Comparison of ENCODE assay signal across 26 cellular contexts in genomic region chr1:204894031-204894430, GRCh38.
DNase-seq lines count a peak whose midpoint lies in the region; ATAC-seq and TF ChIP-seq lines count a peak whose summit lies in the region.
"Had no signal": no experiment of that assay in that cellular context is flagged by ENCODE, and none has a peak within 500 bp of the region (broad histone marks: within the 10 kb centered on the region; RNA-seq: fewer than 3 reads in every experiment).

No MANE protein-coding gene starts in this region.

- DNase-seq in AG09319 (ENCODE audit: extremely low read depth, low read depth) = peak; percentile 30
- peak; percentile 66 for DNase-seq in EH (ENCODE audit: low read depth)
- peak; percentile 36 for DNase-seq in NCI-H69 (lab: John Stamatoyannopoulos, UW)
- DNase-seq in fibroblast of peridontal ligament (ENCODE audit: extremely low read depth) = peak; percentile 82
- no peak for DNase-seq in stimulated activated CD4-positive, alpha-beta T cell treated with anti-CD3 and anti-CD28 coated beads, Interleukin-15, amount 100 ng/mL, for 24 hours
- no peak for DNase-seq in stimulated activated CD8-positive, alpha-beta memory T cell treated with anti-CD3 and anti-CD28 coated beads, Interleukin-4, amount 100 ng/mL, for 48 hours
- DNase-seq: activated B cell treated with CpG ODN at 0.5 μM for 24 hours; activated CD4-positive, alpha-beta T cell treated with anti-CD3 and anti-CD28 coated beads, Interleukin-2, amount 50 U/mL, for 1 hour; activated gamma-delta T cell treated with Interleukin-2 at 50 U/mL for 16 hours; activated T-cell treated with anti-CD3 and anti-CD28 coated beads, Interleukin-2, amount 50 U/mL, for 4 hours; Calu3; effector CD4-positive, alpha-beta T cell; Karpas-422; mesenchymal stem cell; NCI-H1092; NCI-H2029; NCI-H510A treated with DMSO at 0.1 percent for 48 hours; NK-92 treated with Interleukin-12 subunit alpha and Interleukin-12 subunit beta, amount 100 ng/mL, for 24 hours; right cardiac atrium; spleen; stimulated activated CD4-positive, alpha-beta T cell treated with anti-CD3 and anti-CD28 coated beads, Interleukin-2, amount 100 ng/mL, for 48 hours had no signal

- ATAC-seq in HG03520 (IDR thresholded peaks at IDR 0.05; ENCODE audit: unreplicated experiment) = no peak
- no peak for ATAC-seq in HG03521 (IDR thresholded peaks at IDR 0.05; ENCODE audit: unreplicated experiment)
- ATAC-seq: activated T-cell treated with anti-CD3 and anti-CD28 coated beads, Interleukin-2, amount 50 U/mL, for 4 hours; HepG2; Panc1; stimulated activated effector memory CD8-positive, alpha-beta T cell treated with anti-CD3 and anti-CD28 coated beads, Interleukin-12 subunit alpha, Interleukin-12 subunit beta, amount 100 ng/mL, for 72 hours had no signal

- TF ChIP-seq CTCF in AG09319 (IDR thresholded peaks at IDR 0.05; ENCODE audit: low read depth, low read length) = no peak

Comparison
In these comparisons a context has a peak if more than half of its experiments do, and no peak if none do; other contexts are left out.
1. DNase-seq: peak in AG09319 (single experiment), EH (single experiment), NCI-H69 (single experiment) and fibroblast of peridontal ligament (single experiment); none in stimulated activated CD4-positive, alpha-beta T cell treated with anti-CD3 and anti-CD28 coated beads, Interleukin-15, amount 100 ng/mL, for 24 hours (single experiment) and stimulated activated CD8-positive, alpha-beta memory T cell treated with anti-CD3 and anti-CD28 coated beads, Interleukin-4, amount 100 ng/mL, for 48 hours (single experiment).